ENCODE assay signal across 22 cellular contexts in the genomic region with DNA sequence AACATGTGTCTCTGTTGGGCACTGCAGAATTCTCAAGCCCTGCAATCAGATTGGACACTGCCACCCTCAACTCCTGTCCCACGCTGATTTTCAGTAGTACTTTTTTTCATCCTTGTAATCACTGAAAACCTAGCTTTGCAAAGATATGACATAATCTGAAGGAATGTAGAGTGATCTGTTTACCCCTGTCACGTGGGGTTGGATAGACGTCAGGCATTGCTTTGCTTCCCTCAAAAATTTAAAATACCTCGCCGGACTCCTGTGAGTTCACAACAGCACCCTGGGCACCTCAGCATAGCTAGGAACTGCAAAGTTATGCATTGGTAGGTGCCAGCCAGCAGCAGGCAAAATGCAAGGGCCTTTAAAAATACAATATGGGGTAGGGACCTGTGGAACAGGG.
DNase-seq lines count a peak whose midpoint lies in the region; ATAC-seq, FAIRE-seq and TF ChIP-seq lines count a peak whose summit lies in the region.
"Had no signal": no experiment of that assay in that cellular context is flagged by ENCODE, and none has a peak within 500 bp of the region (broad histone marks: within the 10 kb centered on the region; RNA-seq: fewer than 3 reads in every experiment).

No MANE protein-coding gene starts in this region.

- DNase-seq in A549 (ENCODE audit: low read depth in 1 of 2, low spot score in 1 of 2) (peak in 1 of 2 experiments; percentile 45), LHCN-M2 (ENCODE audit: low read depth) (peak; percentile 58), bronchial epithelial cell (ENCODE audit: low read depth) (peak; percentile 68), iris pigment epithelial cell (ENCODE audit: low read depth) (peak; percentile 90), right cardiac atrium (no peak), mesendoderm (no peak), OCI-M2 (lab: John Stamatoyannopoulos, UW; ENCODE audit: unreplicated experiment) (no peak)
- DNase-seq in natural killer cell treated with Interleukin-12 subunit alpha and Interleukin-12 subunit beta and Interleukin-15 and Interleukin-18, amount 100 ng/mL, for 72 hours (ENCODE audit: low spot score): no peak
- DNase-seq: activated CD4-positive, CD25-positive, alpha-beta regulatory T cell; activated naive CD8-positive, alpha-beta T cell treated with anti-CD3 and anti-CD28 coated beads for 36 hours; immature natural killer cell; MM.1S; natural killer cell; NCI-H1694; NCI-H446; stimulated activated CD4-positive, alpha-beta T cell treated with anti-CD3 and anti-CD28 coated beads, Interleukin-12 subunit alpha, Interleukin-12 subunit beta, amount 100 ng/mL, for 4 hours; T-helper 17 cell had no signal

- no peaks in the 10 kb centered on the region for H3K4me1 Mint-ChIP-seq in natural killer cell treated with Interleukin-12 subunit alpha and Interleukin-12 subunit beta and Interleukin-15 and Interleukin-18, amount 100 ng/mL, for 72 hours (ENCODE audit: low read depth in 2 of 2)
- H3K4me1 Mint-ChIP-seq: activated naive CD8-positive, alpha-beta T cell treated with anti-CD3 and anti-CD28 coated beads for 36 hours; immature natural killer cell; natural killer cell; stimulated activated memory B cell treated with anti-CD40 and anti-IgM and Interleukin-4, amounts not matched to agents 10 μg/mL and 1 μg/mL and 100 μg/mL, for 72 hours; T-helper 17 cell had no signal

- no peak overlapping the region for H3K23ac ChIP-seq in mesendoderm (ENCODE audit: low read length)

- H3K9me3 Mint-ChIP-seq in natural killer cell treated with Interleukin-12 subunit alpha and Interleukin-12 subunit beta and Interleukin-15 and Interleukin-18, amount 100 ng/mL, for 72 hours: no peaks in the 10 kb centered on the region
- H3K9me3 Mint-ChIP-seq: activated naive CD8-positive, alpha-beta T cell treated with anti-CD3 and anti-CD28 coated beads for 36 hours; natural killer cell; stimulated activated memory B cell treated with anti-CD40 and anti-IgM and Interleukin-4, amounts not matched to agents 10 μg/mL and 1 μg/mL and 100 μg/mL, for 72 hours had no signal

- no peak overlapping the region for H4K5ac ChIP-seq in mesendoderm (ENCODE audit: low read length)

- H3K27ac Mint-ChIP-seq in natural killer cell treated with Interleukin-12 subunit alpha and Interleukin-12 subunit beta and Interleukin-15 and Interleukin-18, amount 100 ng/mL, for 72 hours: no peak overlapping the region
- H3K27ac Mint-ChIP-seq: activated naive CD8-positive, alpha-beta T cell treated with anti-CD3 and anti-CD28 coated beads for 36 hours; immature natural killer cell; natural killer cell; progenitor cell of endocrine pancreas; stimulated activated memory B cell treated with anti-CD40 and anti-IgM and Interleukin-4, amounts not matched to agents 10 μg/mL and 1 μg/mL and 100 μg/mL, for 72 hours; T-helper 17 cell had no signal

- no peak for TF ChIP-seq POLR2A in A549 (IDR thresholded peaks at IDR 0.05; ENCODE audit: low read length)

- CTCF ChIA-PET in A549 (lab: Yijun Ruan, JAX): interaction anchor here (0.7 to 1.4 kb wide), 3 partner anchors 11 to 71 kb away, joined by 3 to 10 read pairs (median 3); a partner anchor contains a TSS

- H3K4ac ChIP-seq in mesendoderm (ENCODE audit: low read depth, low read length): no peak overlapping the region

- H2BK5ac ChIP-seq in mesendoderm (ENCODE audit: low read length): no peak overlapping the region

- H3K27me3 Mint-ChIP-seq in natural killer cell treated with Interleukin-12 subunit alpha and Interleukin-12 subunit beta and Interleukin-15 and Interleukin-18, amount 100 ng/mL, for 72 hours: no peaks in the 10 kb centered on the region
- H3K27me3 Mint-ChIP-seq: activated naive CD8-positive, alpha-beta T cell treated with anti-CD3 and anti-CD28 coated beads for 36 hours; progenitor cell of endocrine pancreas; stimulated activated memory B cell treated with anti-CD40 and anti-IgM and Interleukin-4, amounts not matched to agents 10 μg/mL and 1 μg/mL and 100 μg/mL, for 72 hours; T-helper 17 cell had no signal

- no peak overlapping the region for H3K9ac ChIP-seq in mesendoderm (ENCODE audit: low read length)

- H3K4me2 ChIP-seq in A549 (peak overlapping the region; percentile 52), mesendoderm (ENCODE audit: low read length) (no peak overlapping the region)

- WGBS in A549 (ENCODE audit: missing lambda C conversion rate): 9% methylated on average over 5 of the region's 5 CpGs
- WGBS in right cardiac atrium: 58% methylated on average over 5 of the region's 5 CpGs
- no CpG with 5 or more reads among the region's 5 CpGs for WGBS in mesendoderm (ENCODE audit: extremely low coverage, insufficient coverage, low lambda C conversion rate)

- peak; percentile 68 to 79; a peak in 5 of 6 replicates for ATAC-seq in A549
- ATAC-seq in right cardiac atrium: no peak
- no peak for ATAC-seq in natural killer cell treated with Interleukin-12 subunit alpha and Interleukin-12 subunit beta and Interleukin-15 and Interleukin-18, amount 100 ng/mL, for 72 hours
- ATAC-seq: natural killer cell; Right ventricle myocardium inferior; stimulated activated memory B cell treated with anti-CD40 and anti-IgM and Interleukin-4, amounts not matched to agents 10 μg/mL and 1 μg/mL and 100 μg/mL, for 72 hours; T-helper 17 cell had no signal

- FAIRE-seq in A549 (lab: Jason Lieb, UNC): no peak
- FAIRE-seq in bronchial epithelial cell (lab: Jason Lieb, UNC): no peak
- FAIRE-seq: A204.1 had no signal

- H3K27ac ChIP-seq in A549 (peak overlapping the region in 1 of 2 experiments; percentile 60; a peak in 4 of 6 replicates), right cardiac atrium (ENCODE audit: low read length) (no peak overlapping the region), mesendoderm (ENCODE audit: low read depth, low read length) (no peak overlapping the region)
- H3K27ac ChIP-seq: tibial nerve had no signal

- no peaks in the 10 kb centered on the region for H3K36me3 Mint-ChIP-seq in natural killer cell treated with Interleukin-12 subunit alpha and Interleukin-12 subunit beta and Interleukin-15 and Interleukin-18, amount 100 ng/mL, for 72 hours
- H3K36me3 Mint-ChIP-seq: immature natural killer cell; natural killer cell; stimulated activated memory B cell treated with anti-CD40 and anti-IgM and Interleukin-4, amounts not matched to agents 10 μg/mL and 1 μg/mL and 100 μg/mL, for 72 hours had no signal

- TF ChIP-seq CTCF in A549 (IDR thresholded peaks at IDR 0.05): no peak
- no peak for TF ChIP-seq CTCF in bronchial epithelial cell (IDR thresholded peaks at IDR 0.05; ENCODE audit: insufficient read depth, low read length, severe bottlenecking)

- no peaks in the 10 kb centered on the region for H3K79me2 ChIP-seq in mesendoderm (ENCODE audit: control insufficient read depth, insufficient read depth, low read length)

- H2AK5ac ChIP-seq in mesendoderm (ENCODE audit: low read length): no peak overlapping the region

- H3K79me1 ChIP-seq in mesendoderm (ENCODE audit: low read length): no peaks in the 10 kb centered on the region

- H3K36me3 ChIP-seq in bronchial epithelial cell (ENCODE audit: control insufficient read depth, insufficient read depth, low read length) (no peaks in the 10 kb centered on the region), mesendoderm (ENCODE audit: control insufficient read depth, insufficient read depth, low read length) (no peaks in the 10 kb centered on the region)
- H3K36me3 ChIP-seq: tibial nerve had no signal

- H2BK120ac ChIP-seq in mesendoderm (ENCODE audit: low read depth, low read length): no peak overlapping the region

- H3K4me1 ChIP-seq in A549: peaks cover 19% of the 10 kb centered on the region
- H3K4me1 ChIP-seq in right cardiac atrium (ENCODE audit: control insufficient read depth, insufficient read depth, low read length): no peaks in the 10 kb centered on the region
- H3K4me1 ChIP-seq in mesendoderm (ENCODE audit: control insufficient read depth, low read depth, low read length): no peaks in the 10 kb centered on the region
- H3K4me1 ChIP-seq: tibial nerve had no signal

- POLR2A ChIA-PET in A549 (lab: Yijun Ruan, JAX): no interaction called here

- no peak for TF ChIP-seq EP300 in A549 (IDR thresholded peaks at IDR 0.05)

- H3K27me3 ChIP-seq in bronchial epithelial cell (ENCODE audit: control insufficient read depth, insufficient read depth, low read length): no peaks in the 10 kb centered on the region
- H3K27me3 ChIP-seq in right cardiac atrium (ENCODE audit: control insufficient read depth, insufficient read depth): no peaks in the 10 kb centered on the region
- no peaks in the 10 kb centered on the region for H3K27me3 ChIP-seq in mesendoderm (ENCODE audit: insufficient read depth, low read length, poor library complexity)
- H3K27me3 ChIP-seq: tibial nerve had no signal

- intact Hi-C loops in right cardiac atrium (cut with DNase I): no loop called here

- H4K8ac ChIP-seq in mesendoderm (ENCODE audit: low read depth, low read length): no peak overlapping the region

- no peak overlapping the region for H3K4me3 Mint-ChIP-seq in natural killer cell treated with Interleukin-12 subunit alpha and Interleukin-12 subunit beta and Interleukin-15 and Interleukin-18, amount 100 ng/mL, for 72 hours
- H3K4me3 Mint-ChIP-seq: activated naive CD8-positive, alpha-beta T cell treated with anti-CD3 and anti-CD28 coated beads for 36 hours; immature natural killer cell; natural killer cell; stimulated activated memory B cell treated with anti-CD40 and anti-IgM and Interleukin-4, amounts not matched to agents 10 μg/mL and 1 μg/mL and 100 μg/mL, for 72 hours; T-helper 17 cell had no signal

- no peak overlapping the region for H3K4me3 ChIP-seq in A549
- no peak overlapping the region for H3K4me3 ChIP-seq in bronchial epithelial cell (ENCODE audit: low read depth, low read length)
- no peak overlapping the region for H3K4me3 ChIP-seq in right cardiac atrium (ENCODE audit: low read length)
- H3K4me3 ChIP-seq in mesendoderm (ENCODE audit: low read length): no peak overlapping the region
- H3K4me3 ChIP-seq: tibial nerve had no signal

- no peak for TF ChIP-seq RAD21 in A549 (conservative IDR thresholded peaks at IDR 0.05 in 1 of 2, IDR thresholded peaks at IDR 0.05 in 1 of 2)

- H3K9me3 ChIP-seq in A549 (no peaks in the 10 kb centered on the region), right cardiac atrium (ENCODE audit: control insufficient read depth, low read length) (no peaks in the 10 kb centered on the region)
- H3K9me3 ChIP-seq: tibial nerve had no signal

- no peak overlapping the region for H3K56ac ChIP-seq in mesendoderm (ENCODE audit: low read length)

- H3K18ac ChIP-seq in mesendoderm (ENCODE audit: low read length): no peak overlapping the region

- no peak overlapping the region for H2BK15ac ChIP-seq in mesendoderm (replicated peaks; ENCODE audit: low read depth)

TF ChIP-seq in A549, 52 proteins besides CTCF, POLR2A, EP300 and RAD21 (continues in another document):
- no peak for TF ChIP-seq RFX5 (IDR thresholded peaks at IDR 0.05)
- TF ChIP-seq, protein P1, sequence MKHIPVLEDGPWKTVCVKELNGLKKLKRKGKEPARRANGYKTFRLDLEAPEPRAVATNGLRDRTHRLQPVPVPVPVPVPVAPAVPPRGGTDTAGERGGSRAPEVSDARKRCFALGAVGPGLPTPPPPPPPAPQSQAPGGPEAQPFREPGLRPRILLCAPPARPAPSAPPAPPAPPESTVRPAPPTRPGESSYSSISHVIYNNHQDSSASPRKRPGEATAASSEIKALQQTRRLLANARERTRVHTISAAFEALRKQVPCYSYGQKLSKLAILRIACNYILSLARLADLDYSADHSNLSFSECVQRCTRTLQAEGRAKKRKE (CRISPR knock-in tag; IDR thresholded peaks at IDR 0.05; ENCODE audit: low read depth): no peak

Comparison
In these comparisons a context has a peak if more than half of its experiments do, and no peak if none do; other contexts are left out.
1. ATAC-seq: peak in A549 (2 of 2); none in right cardiac atrium (0 of 2) and natural killer cell treated with Interleukin-12 subunit alpha and Interleukin-12 subunit beta and Interleukin-15 and Interleukin-18, amount 100 ng/mL, for 72 hours (0 of 2).
2. DNase-seq: peak in LHCN-M2 (single experiment), bronchial epithelial cell (single experiment) and iris pigment epithelial cell (single experiment); none in right cardiac atrium (0 of 3), natural killer cell treated with Interleukin-12 subunit alpha and Interleukin-12 subunit beta and Interleukin-15 and Interleukin-18, amount 100 ng/mL, for 72 hours (single experiment), mesendoderm (single experiment) and OCI-M2 (single experiment).